8 cellular contexts compared by ENCODE assay signal in the genomic region with DNA sequence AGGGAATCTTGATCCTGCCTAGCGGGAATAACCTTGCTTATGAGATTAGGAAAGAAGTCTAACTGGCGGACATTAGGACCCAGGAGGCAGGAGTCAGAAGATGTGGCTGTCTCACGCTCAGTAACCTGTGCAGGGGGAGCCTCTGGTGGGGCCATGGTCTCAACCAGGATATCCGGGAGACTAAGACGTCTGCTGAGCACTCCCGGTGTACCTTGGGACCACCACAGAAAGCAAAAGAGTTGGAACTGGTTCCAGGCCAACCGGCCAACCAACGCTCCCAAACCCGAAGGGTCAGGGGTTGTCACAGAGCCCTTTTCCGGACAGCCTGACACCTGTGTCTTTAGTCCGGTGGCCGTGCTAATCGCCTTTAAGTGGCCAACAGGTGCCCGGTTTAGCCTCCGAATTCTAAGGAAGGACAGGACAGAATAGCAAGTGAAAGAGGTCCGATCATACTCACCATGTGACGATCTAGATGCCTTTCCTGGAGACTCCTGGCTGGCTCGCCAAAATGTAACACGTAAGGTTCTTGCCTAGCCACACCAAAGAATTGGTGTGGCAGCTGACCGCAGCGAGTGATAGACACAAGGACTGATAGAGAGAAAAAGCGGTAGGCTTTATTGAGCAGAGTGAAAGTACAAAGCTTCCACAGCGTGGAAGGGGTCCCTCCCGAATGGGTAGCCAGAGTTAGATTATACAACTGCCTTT.
DNase-seq lines count a peak whose midpoint lies in the region; ATAC-seq lines count a peak whose summit lies in the region.

No MANE protein-coding gene starts in this region.

- H3K27ac Mint-ChIP-seq in naive thymus-derived CD4-positive, alpha-beta T cell: no peak overlapping the region

- ATAC-seq in GM21447 (IDR thresholded peaks at IDR 0.05; ENCODE audit: unreplicated experiment): peak; percentile 90
- peak; percentile 58 for ATAC-seq in naive thymus-derived CD4-positive, alpha-beta T cell
- ATAC-seq in GM18861 (IDR thresholded peaks at IDR 0.05; ENCODE audit: unreplicated experiment): no peak

- H3K27me3 Mint-ChIP-seq in naive thymus-derived CD4-positive, alpha-beta T cell: peaks cover 5 to 13% (median 11%) of the 10 kb centered on the region in 5 donors

- intact Hi-C loops in naive thymus-derived CD4-positive, alpha-beta T cell (cut with micrococcal nuclease): loop anchor here in 1 of 2 donors (2.0 to 5.0 kb wide), 3 partner anchors 105 to 165 kb away; partner anchors contain the start of genes DIAPH3 and TDRD3

- no peaks in the 10 kb centered on the region for H3K36me3 ChIP-seq in naive thymus-derived CD4-positive, alpha-beta T cell (ENCODE audit: control insufficient read depth in 2 of 3, insufficient read depth in 3 of 3, low read length in 3 of 3)

- POLR2A ChIA-PET in naive thymus-derived CD4-positive, alpha-beta T cell (lab: Charles Lee): interaction anchor here (0.6 kb wide), 1 partner anchor 272 kb away, joined by 3 read pairs; no protein-coding TSS in a partner anchor

- no peaks in the 10 kb centered on the region for H3K4me1 ChIP-seq in naive thymus-derived CD4-positive, alpha-beta T cell (ENCODE audit: control insufficient read depth in 2 of 2, insufficient read depth in 2 of 2, low read length in 2 of 2)

- CTCF ChIA-PET in naive thymus-derived CD4-positive, alpha-beta T cell (lab: Charles Lee): no interaction called here

- H3K27ac ChIP-seq in naive thymus-derived CD4-positive, alpha-beta T cell (ENCODE audit: low read depth, low read length): peak overlapping the region; percentile 49

- H3K9me3 Mint-ChIP-seq in naive thymus-derived CD4-positive, alpha-beta T cell: peaks cover 0 to 5% (median 1%) of the 10 kb centered on the region in 11 donors

- DNase-seq in Caki2 (ENCODE audit: low read depth) (peak; percentile 11), NCI-H1930 (lab: John Stamatoyannopoulos, UW) (peak; percentile 47 to 55), dermis blood vessel endothelial cell (peak; percentile 4), DMS 273 (lab: John Stamatoyannopoulos, UW; ENCODE audit: unreplicated experiment) (no peak), mesenteric fat pad (ENCODE audit: low spot score) (no peak)
- DNase-seq in naive thymus-derived CD4-positive, alpha-beta T cell: peak in 6 of 9 donors; percentile 5 to 26 (median 14)

- in situ Hi-C loops in Caki2 (cut with HindIII; ENCODE audit: low pct_unique_long_range_greater_than_20kb, low sequenced_read_pairs): no loop called here

- no peaks in the 10 kb centered on the region for H3K36me3 Mint-ChIP-seq in naive thymus-derived CD4-positive, alpha-beta T cell

- H3K27me3 ChIP-seq in naive thymus-derived CD4-positive, alpha-beta T cell (ENCODE audit: control insufficient read depth in 2 of 2, insufficient read depth in 2 of 2, low read length in 2 of 2): no peaks in the 10 kb centered on the region

- peak overlapping the region; percentile 79 for H3K4me3 ChIP-seq in naive thymus-derived CD4-positive, alpha-beta T cell (ENCODE audit: low read length)

- peaks cover 0 to 3% (median 0%) of the 10 kb centered on the region in 7 donors for H3K4me1 Mint-ChIP-seq in naive thymus-derived CD4-positive, alpha-beta T cell

- H3K4me3 Mint-ChIP-seq in naive thymus-derived CD4-positive, alpha-beta T cell: no peak overlapping the region

- no peaks in the 10 kb centered on the region for H3K9me3 ChIP-seq in naive thymus-derived CD4-positive, alpha-beta T cell (ENCODE audit: control insufficient read depth in 2 of 3, low read length in 3 of 3)

Comparison
In these comparisons a context has a peak if more than half of its experiments do, and no peak if none do; other contexts are left out.
1. DNase-seq: peak in Caki2 (single experiment), NCI-H1930 (2 of 2), dermis blood vessel endothelial cell (single experiment) and naive thymus-derived CD4-positive, alpha-beta T cell (6 of 9); none in DMS 273 (single experiment) and mesenteric fat pad (single experiment).